7 cellular contexts compared by ENCODE assay signal in genomic region chr2:30862054-30862651, GRCh38. TPM values are rescaled to one million over a fixed set of nuclear protein-coding genes. Genes with fewer than 3 reads are reported as not detected.
DNase-seq lines count a peak whose midpoint lies in the region; TF ChIP-seq lines count a peak whose summit lies in the region.

No MANE protein-coding gene starts in this region.

- H3K4me1 Mint-ChIP-seq in HFFc6 (ENCODE audit: low read depth), result no peaks in the 10 kb centered on the region
- peaks cover 6% of the 10 kb centered on the region for H3K4me1 Mint-ChIP-seq in activated CD4-positive, alpha-beta T cell treated with anti-CD3 and anti-CD28 coated beads, Interleukin-2, amount 10 ng/mL, durations not matched to agents 24 days and 14 days
- H3K4me1 Mint-ChIP-seq in osteocyte (ENCODE audit: unreplicated experiment), result no peaks in the 10 kb centered on the region

- H3K4me3 Mint-ChIP-seq in HFFc6, result no peak overlapping the region
- H3K4me3 Mint-ChIP-seq in activated CD4-positive, alpha-beta T cell treated with anti-CD3 and anti-CD28 coated beads, Interleukin-2, amount 10 ng/mL, durations not matched to agents 24 days and 14 days, result no peak overlapping the region
- H3K4me3 Mint-ChIP-seq in osteocyte (ENCODE audit: unreplicated experiment), result no peak overlapping the region

- H3K36me3 Mint-ChIP-seq in HFFc6 (ENCODE audit: low read depth) (no peaks in the 10 kb centered on the region), osteocyte (ENCODE audit: unreplicated experiment) (no peaks in the 10 kb centered on the region)
- no peaks in the 10 kb centered on the region for H3K36me3 Mint-ChIP-seq in activated CD4-positive, alpha-beta T cell treated with anti-CD3 and anti-CD28 coated beads, Interleukin-2, amount 10 ng/mL, durations not matched to agents 24 days and 14 days (ENCODE audit: low read depth)

- DNase-seq in GM03348 (ENCODE audit: low spot score) (peak; percentile 77), HFFc6 (peak; percentile 68), NCI-H460 (ENCODE audit: extremely low read depth, low read depth) (peak; percentile 79), fibroblast of peridontal ligament (ENCODE audit: extremely low read depth) (peak; percentile 56), osteocyte (ENCODE audit: extremely low spot score, unreplicated experiment) (no peak), islet precursor cell (no peak)
- peak; percentile 76 for DNase-seq in activated CD4-positive, alpha-beta T cell treated with anti-CD3 and anti-CD28 coated beads, Interleukin-2, amount 10 ng/mL, durations not matched to agents 24 days and 14 days

- TF ChIP-seq CTCF in HFFc6 (IDR thresholded peaks at IDR 0.05) (peak; percentile 85), osteocyte (IDR thresholded peaks at IDR 0.05) (peak; percentile 87)

- H3K27ac Mint-ChIP-seq in HFFc6, result no peak overlapping the region
- H3K27ac Mint-ChIP-seq in activated CD4-positive, alpha-beta T cell treated with anti-CD3 and anti-CD28 coated beads, Interleukin-2, amount 10 ng/mL, durations not matched to agents 24 days and 14 days, result no peak overlapping the region
- no peak overlapping the region for H3K27ac Mint-ChIP-seq in osteocyte (ENCODE audit: unreplicated experiment)

- intact Hi-C loops in activated CD4-positive, alpha-beta T cell treated with anti-CD3 and anti-CD28 coated beads, Interleukin-2, amount 10 ng/mL, durations not matched to agents 24 days and 14 days (cut with micrococcal nuclease), result loop anchor here (2.0 to 10.0 kb wide), 4 partner anchors 147 to 697 kb away; no protein-coding TSS in a partner anchor

- peaks cover 4% of the 10 kb centered on the region; the same call in 1 of the 2 replicates for H3K27me3 Mint-ChIP-seq in HFFc6 (ENCODE audit: insufficient read depth)
- H3K27me3 Mint-ChIP-seq in activated CD4-positive, alpha-beta T cell treated with anti-CD3 and anti-CD28 coated beads, Interleukin-2, amount 10 ng/mL, durations not matched to agents 24 days and 14 days, result peaks cover 5% of the 10 kb centered on the region
- H3K27me3 Mint-ChIP-seq in osteocyte (ENCODE audit: unreplicated experiment), result peaks cover 3% of the 10 kb centered on the region

- no peaks in the 10 kb centered on the region; the same call in 1 of the 2 replicates for H3K9me3 Mint-ChIP-seq in HFFc6
- no peaks in the 10 kb centered on the region for H3K9me3 Mint-ChIP-seq in activated CD4-positive, alpha-beta T cell treated with anti-CD3 and anti-CD28 coated beads, Interleukin-2, amount 10 ng/mL, durations not matched to agents 24 days and 14 days
- no peaks in the 10 kb centered on the region for H3K9me3 Mint-ChIP-seq in osteocyte (ENCODE audit: unreplicated experiment)

RNA-seq across cellular contexts. Expression of gene CAPN13, which starts 54.9 kb away (rescaled TPM):
- not detected for total RNA-seq in HFFc6 (2021; fragmentation: NEBNext Ultra II Directional; extraction: Animal tissue kit (Norgen Biotek cat#: 25700))
- total RNA-seq in NCI-H460 (2014; rRNA removed; shearing (Covaris generic)), result not detected in 2 replicates
- not detected in 2 replicates for polyA plus RNA-seq in NCI-H460 (2014; cell fraction: nucleus; rRNA removed)
- total RNA-seq in activated CD4-positive, alpha-beta T cell treated with anti-CD3 and anti-CD28 coated beads, Interleukin-2, amount 10 ng/mL, durations not matched to agents 24 days and 14 days, result not detected in 2 replicates
- not detected in 2 replicates for total RNA-seq in osteocyte

Comparison
In these comparisons a context has a peak if more than half of its experiments do, and no peak if none do; other contexts are left out.
1. DNase-seq: peak in GM03348 (single experiment), HFFc6 (single experiment), NCI-H460 (single experiment), activated CD4-positive, alpha-beta T cell treated with anti-CD3 and anti-CD28 coated beads, Interleukin-2, amount 10 ng/mL, durations not matched to agents 24 days and 14 days (single experiment) and fibroblast of peridontal ligament (single experiment); none in osteocyte (single experiment) and islet precursor cell (single experiment).